Comparison of ENCODE assay signal across 9 cellular contexts in the genomic region with DNA sequence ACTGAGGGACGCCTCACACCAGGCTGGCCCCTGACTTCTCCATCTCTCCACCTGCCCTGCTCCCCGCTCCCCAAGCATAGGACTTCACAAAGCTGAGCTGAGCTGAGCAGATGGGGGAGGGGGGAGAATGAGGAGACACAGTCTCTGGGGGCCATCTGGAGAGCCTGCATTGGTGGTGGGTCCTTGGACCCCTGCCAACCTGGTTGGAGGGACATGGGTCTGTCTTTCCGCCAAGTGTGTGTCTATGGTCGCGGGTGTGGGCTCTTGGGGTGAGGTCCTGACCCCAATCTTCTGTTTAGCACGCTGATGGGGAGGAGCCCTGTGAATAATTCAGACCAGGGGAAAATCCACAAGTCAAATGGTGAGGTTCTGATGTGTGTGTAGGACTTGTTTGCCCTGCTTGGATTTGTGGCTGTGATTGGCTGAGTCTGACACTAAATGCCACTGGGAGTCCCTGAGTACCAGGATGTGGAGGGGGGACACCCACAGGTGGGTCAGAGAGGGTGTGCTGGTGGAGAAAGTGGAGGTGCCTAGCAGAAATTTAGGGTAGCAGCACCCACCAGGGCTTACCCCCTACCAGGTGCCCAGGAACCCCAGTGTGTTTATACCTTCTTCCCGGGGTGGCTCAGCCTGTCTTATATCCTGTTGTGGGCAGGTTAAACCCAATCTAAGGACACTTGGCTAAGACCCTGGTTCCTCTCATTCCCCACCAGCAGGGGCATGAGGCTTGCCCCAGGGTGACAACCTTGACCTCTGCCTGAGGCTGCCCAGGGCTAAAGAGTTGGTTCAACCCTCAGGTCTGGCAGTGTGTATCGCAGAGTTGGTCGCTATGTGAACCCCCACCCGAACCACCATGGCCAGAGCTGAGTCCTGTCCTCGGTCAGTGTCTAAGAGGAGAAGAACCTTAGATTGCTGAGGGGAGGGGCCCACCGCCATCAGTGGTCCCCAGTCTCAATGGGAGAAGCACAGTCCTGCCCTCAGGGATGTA. TPM values are rescaled to one million over a fixed set of nuclear protein-coding genes. Genes with fewer than 3 reads are reported as not detected.
DNase-seq lines count a peak whose midpoint lies in the region; ATAC-seq and TF ChIP-seq lines count a peak whose summit lies in the region.
"Had no signal": no experiment of that assay in that cellular context is flagged by ENCODE, and none has a peak within 500 bp of the region (broad histone marks: within the 10 kb centered on the region; RNA-seq: fewer than 3 reads in every experiment).

No MANE protein-coding gene starts in this region.

- peak overlapping the region in 3 of 5 donors; percentile 60 to 72 (median 71) for H3K9ac ChIP-seq in subcutaneous abdominal adipose tissue (ENCODE audit: low read length in 5 of 5)

- ATAC-seq in activated CD8-positive, alpha-beta T cell treated with anti-CD3 and anti-CD28 coated beads for 36 hours = peak; percentile 40
- ATAC-seq in SK-N-SH treated with all-trans-retinoic acid at 6 μM for 48 hours = no peak

- intact Hi-C loops in activated CD8-positive, alpha-beta T cell treated with anti-CD3 and anti-CD28 coated beads for 36 hours (cut with micrococcal nuclease) = loop anchor here (5.0 kb wide), 2 partner anchors 38 to 93 kb away; a partner anchor contains a TSS

- H3K4me1 ChIP-seq in subcutaneous abdominal adipose tissue (ENCODE audit: control insufficient read depth in 5 of 5, insufficient read depth in 5 of 5, low read length in 5 of 5) = peaks cover 15 to 92% (median 78%) of the 10 kb centered on the region in 5 donors

- peak overlapping the region; percentile 11 to 77 (median 61) for H3K4me3 ChIP-seq in subcutaneous abdominal adipose tissue (ENCODE audit: low read depth in 1 of 5, low read length in 5 of 5)

- no peaks in the 10 kb centered on the region for H3K36me3 ChIP-seq in subcutaneous abdominal adipose tissue (ENCODE audit: control insufficient read depth in 5 of 5, insufficient read depth in 5 of 5, low read length in 5 of 5)

- TF ChIP-seq CTCF in activated CD8-positive, alpha-beta T cell treated with anti-CD3 and anti-CD28 coated beads for 36 hours (IDR thresholded peaks at IDR 0.05) = peak; percentile 45

- H3K27ac Mint-ChIP-seq in activated CD8-positive, alpha-beta T cell treated with anti-CD3 and anti-CD28 coated beads for 36 hours = peak overlapping the region; percentile 99
- H3K27ac Mint-ChIP-seq in immature natural killer cell = peak overlapping the region; percentile 98 to 100 (median 99)

- DNase-seq in NCI-H1694 treated with DMSO at 0.1 percent for 48 hours (lab: John Stamatoyannopoulos, UW) (peak; percentile 42), NCI-H1694 (lab: John Stamatoyannopoulos, UW) (no peak), immature natural killer cell (peak; percentile 69 to 74 (median 73)), DMS53 treated with DMSO at 0.1 percent for 48 hours (lab: John Stamatoyannopoulos, UW; ENCODE audit: unreplicated experiment) (no peak), SIG-M5 treated with dmso at 0.1 percent for 504 hours (lab: John Stamatoyannopoulos, UW; ENCODE audit: unreplicated experiment) (no peak)
- peak; percentile 85 for DNase-seq in activated CD8-positive, alpha-beta T cell treated with anti-CD3 and anti-CD28 coated beads for 36 hours

- peaks cover 41% of the 10 kb centered on the region for H3K4me1 Mint-ChIP-seq in activated CD8-positive, alpha-beta T cell treated with anti-CD3 and anti-CD28 coated beads for 36 hours (ENCODE audit: low read depth)
- H3K4me1 Mint-ChIP-seq in immature natural killer cell = peaks cover 80 to 86% of the 10 kb centered on the region in 2 donors

- no peaks in the 10 kb centered on the region for H3K9me3 Mint-ChIP-seq in activated CD8-positive, alpha-beta T cell treated with anti-CD3 and anti-CD28 coated beads for 36 hours
- H3K9me3 Mint-ChIP-seq in immature natural killer cell = no peaks in the 10 kb centered on the region

- peak overlapping the region; percentile 23 for H3K27ac ChIP-seq in subcutaneous abdominal adipose tissue (ENCODE audit: low read depth, low read length)

- H3K9me3 ChIP-seq in subcutaneous abdominal adipose tissue (ENCODE audit: control insufficient read depth in 5 of 5, low read length in 5 of 5) = no peaks in the 10 kb centered on the region

- no peaks in the 10 kb centered on the region for H3K27me3 Mint-ChIP-seq in activated CD8-positive, alpha-beta T cell treated with anti-CD3 and anti-CD28 coated beads for 36 hours
- H3K27me3 Mint-ChIP-seq in immature natural killer cell (ENCODE audit: low read depth in 3 of 3) = peaks cover 29 to 59% (median 32%) of the 10 kb centered on the region in 3 donors

- POLR2A ChIA-PET in activated CD8-positive, alpha-beta T cell treated with anti-CD3 and anti-CD28 coated beads for 36 hours (lab: Charles Lee) = interaction anchor here (0.8 to 21.2 kb wide), 11 partner anchors 15 to 88 kb away, joined by 3 to 399 read pairs (median 4); a partner anchor contains a TSS

- no peaks in the 10 kb centered on the region for H3K27me3 ChIP-seq in subcutaneous abdominal adipose tissue (ENCODE audit: control insufficient read depth in 5 of 5, insufficient read depth in 4 of 5, low read length in 5 of 5)

- H3K36me3 Mint-ChIP-seq in activated CD8-positive, alpha-beta T cell treated with anti-CD3 and anti-CD28 coated beads for 36 hours (ENCODE audit: low read depth) = peaks cover 67% of the 10 kb centered on the region
- H3K36me3 Mint-ChIP-seq in immature natural killer cell = peaks cover 2 to 5% (median 3%) of the 10 kb centered on the region in 3 donors

- H3K4me3 Mint-ChIP-seq in activated CD8-positive, alpha-beta T cell treated with anti-CD3 and anti-CD28 coated beads for 36 hours = peak overlapping the region; percentile 99
- peak overlapping the region; percentile 95 to 100 (median 99) for H3K4me3 Mint-ChIP-seq in immature natural killer cell

- CTCF ChIA-PET in activated CD8-positive, alpha-beta T cell treated with anti-CD3 and anti-CD28 coated beads for 36 hours (lab: Charles Lee) = interaction anchor here (0.7 to 10.4 kb wide), 10 partner anchors 10 to 174 kb away, joined by 3 to 406 read pairs (median 5); a partner anchor contains a TSS

TF ChIP-seq in SK-N-SH treated with all-trans-retinoic acid at 6 μM for 48 hours, 23 proteins besides CTCF, POLR2A, EP300 and RAD21 (continues in another document):
- no peak for TF ChIP-seq CSDC2 (CRISPR knock-in tag; IDR thresholded peaks at IDR 0.05)
- TF ChIP-seq, protein P1, sequence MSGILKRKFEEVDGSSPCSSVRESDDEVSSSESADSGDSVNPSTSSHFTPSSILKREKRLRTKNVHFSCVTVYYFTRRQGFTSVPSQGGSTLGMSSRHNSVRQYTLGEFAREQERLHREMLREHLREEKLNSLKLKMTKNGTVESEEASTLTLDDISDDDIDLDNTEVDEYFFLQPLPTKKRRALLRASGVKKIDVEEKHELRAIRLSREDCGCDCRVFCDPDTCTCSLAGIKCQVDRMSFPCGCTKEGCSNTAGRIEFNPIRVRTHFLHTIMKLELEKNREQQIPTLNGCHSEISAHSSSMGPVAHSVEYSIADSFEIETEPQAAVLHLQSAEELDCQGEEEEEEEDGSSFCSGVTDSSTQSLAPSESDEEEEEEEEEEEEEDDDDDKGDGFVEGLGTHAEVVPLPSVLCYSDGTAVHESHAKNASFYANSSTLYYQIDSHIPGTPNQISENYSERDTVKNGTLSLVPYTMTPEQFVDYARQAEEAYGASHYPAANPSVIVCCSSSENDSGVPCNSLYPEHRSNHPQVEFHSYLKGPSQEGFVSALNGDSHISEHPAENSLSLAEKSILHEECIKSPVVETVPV (CRISPR knock-in tag; IDR thresholded peaks at IDR 0.05) = no peak
- TF ChIP-seq ESRRG (CRISPR knock-in tag; IDR thresholded peaks at IDR 0.05) = no peak
- no peak for TF ChIP-seq TOX (CRISPR knock-in tag; IDR thresholded peaks at IDR 0.05; ENCODE audit: borderline replicate concordance)
- TF ChIP-seq, protein P2, sequence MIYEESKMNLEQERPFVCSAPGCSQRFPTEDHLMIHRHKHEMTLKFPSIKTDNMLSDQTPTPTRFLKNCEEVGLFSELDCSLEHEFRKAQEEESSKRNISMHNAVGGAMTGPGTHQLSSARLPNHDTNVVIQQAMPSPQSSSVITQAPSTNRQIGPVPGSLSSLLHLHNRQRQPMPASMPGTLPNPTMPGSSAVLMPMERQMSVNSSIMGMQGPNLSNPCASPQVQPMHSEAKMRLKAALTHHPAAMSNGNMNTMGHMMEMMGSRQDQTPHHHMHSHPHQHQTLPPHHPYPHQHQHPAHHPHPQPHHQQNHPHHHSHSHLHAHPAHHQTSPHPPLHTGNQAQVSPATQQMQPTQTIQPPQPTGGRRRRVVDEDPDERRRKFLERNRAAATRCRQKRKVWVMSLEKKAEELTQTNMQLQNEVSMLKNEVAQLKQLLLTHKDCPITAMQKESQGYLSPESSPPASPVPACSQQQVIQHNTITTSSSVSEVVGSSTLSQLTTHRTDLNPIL (CRISPR knock-in tag; IDR thresholded peaks at IDR 0.05; ENCODE audit: low read depth) = no peak
- TF ChIP-seq ZC3H10 (CRISPR knock-in tag; IDR thresholded peaks at IDR 0.05) = no peak
- TF ChIP-seq, protein P3, sequence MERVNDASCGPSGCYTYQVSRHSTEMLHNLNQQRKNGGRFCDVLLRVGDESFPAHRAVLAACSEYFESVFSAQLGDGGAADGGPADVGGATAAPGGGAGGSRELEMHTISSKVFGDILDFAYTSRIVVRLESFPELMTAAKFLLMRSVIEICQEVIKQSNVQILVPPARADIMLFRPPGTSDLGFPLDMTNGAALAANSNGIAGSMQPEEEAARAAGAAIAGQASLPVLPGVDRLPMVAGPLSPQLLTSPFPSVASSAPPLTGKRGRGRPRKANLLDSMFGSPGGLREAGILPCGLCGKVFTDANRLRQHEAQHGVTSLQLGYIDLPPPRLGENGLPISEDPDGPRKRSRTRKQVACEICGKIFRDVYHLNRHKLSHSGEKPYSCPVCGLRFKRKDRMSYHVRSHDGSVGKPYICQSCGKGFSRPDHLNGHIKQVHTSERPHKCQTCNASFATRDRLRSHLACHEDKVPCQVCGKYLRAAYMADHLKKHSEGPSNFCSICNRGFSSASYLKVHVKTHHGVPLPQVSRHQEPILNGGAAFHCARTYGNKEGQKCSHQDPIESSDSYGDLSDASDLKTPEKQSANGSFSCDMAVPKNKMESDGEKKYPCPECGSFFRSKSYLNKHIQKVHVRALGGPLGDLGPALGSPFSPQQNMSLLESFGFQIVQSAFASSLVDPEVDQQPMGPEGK (CRISPR knock-in tag; IDR thresholded peaks at IDR 0.05; ENCODE audit: borderline replicate concordance) = no peak
- TF ChIP-seq ISL1 (CRISPR knock-in tag; IDR thresholded peaks at IDR 0.05) = no peak
- TF ChIP-seq RARB (CRISPR knock-in tag; IDR thresholded peaks at IDR 0.05) = no peak
- TF ChIP-seq ARNTL (CRISPR knock-in tag; IDR thresholded peaks at IDR 0.05; ENCODE audit: borderline replicate concordance, low read depth) = no peak
- TF ChIP-seq SNAI2 (CRISPR knock-in tag; IDR thresholded peaks at IDR 0.05) = no peak
- TF ChIP-seq TCF4 (CRISPR knock-in tag; IDR thresholded peaks at IDR 0.05; ENCODE audit: borderline replicate concordance) = no peak

RNA-seq across cellular contexts. Expression of a gene that starts 2.1 kb away (rescaled TPM):
- 100 to 1,000 TPM; 285 to 298 TPM for total RNA-seq in activated CD8-positive, alpha-beta T cell treated with anti-CD3 and anti-CD28 coated beads for 36 hours
- 10 to 100 TPM; 17.6 to 66.7 (median 25.3) TPM for polyA plus RNA-seq in immature natural killer cell

RNA-seq across cellular contexts. Expression of a gene that starts 38.1 kb away (rescaled TPM):
- under 1 TPM; 0.27 to 0.63 TPM for total RNA-seq in activated CD8-positive, alpha-beta T cell treated with anti-CD3 and anti-CD28 coated beads for 36 hours
- under 1 TPM in 1 of 3 donors, not detected in 2; 0.16 TPM for polyA plus RNA-seq in immature natural killer cell
- total RNA-seq: glomerular endothelial cell had no signal

Comparison
In these comparisons a context has a peak if more than half of its experiments do, and no peak if none do; other contexts are left out.
1. DNase-seq: peak in NCI-H1694 treated with DMSO at 0.1 percent for 48 hours (single experiment), activated CD8-positive, alpha-beta T cell treated with anti-CD3 and anti-CD28 coated beads for 36 hours (single experiment) and immature natural killer cell (3 of 3); none in NCI-H1694 (single experiment), DMS53 treated with DMSO at 0.1 percent for 48 hours (single experiment) and SIG-M5 treated with dmso at 0.1 percent for 504 hours (single experiment).